Comparison of ENCODE assay signal across 30 cellular contexts in genomic region chr13:78876915-78877549, GRCh38.
"Had no signal": no experiment of that assay in that cellular context is flagged by ENCODE, and none has a peak within 500 bp of the region (broad histone marks: within the 10 kb centered on the region; RNA-seq: fewer than 3 reads in every experiment).

No MANE protein-coding gene starts in this region.

- H3K9me3 ChIP-seq: MG63, Peyer's patch had no signal

- H3K4me3 Mint-ChIP-seq: activated B cell treated with CpG ODN at 0.5 μM for 24 hours; activated CD4-positive, alpha-beta memory T cell treated with anti-CD3 and anti-CD28 coated beads for 36 hours; activated naive CD4-positive, alpha-beta T cell treated with anti-CD3 and anti-CD28 coated beads for 36 hours; activated T-cell treated with anti-CD3 and anti-CD28 coated beads, Interleukin-2, amount 50 U/mL, for 4 hours; activated T-helper 1 cell treated with anti-CD3 and anti-CD28 coated beads, Interleukin-12 subunit alpha, Interleukin-12 subunit beta, Interleukin-2, Interleukin-4 antibody, amounts not matched to agents 30 ng/mL and 10 ng/mL and 1 ng/mL, durations not matched to agents 14 hours and 24 hours and 36 hours; central memory CD8-positive, alpha-beta T cell had no signal

- H3K9me3 Mint-ChIP-seq: activated CD4-positive, alpha-beta memory T cell treated with anti-CD3 and anti-CD28 coated beads for 36 hours; activated naive CD4-positive, alpha-beta T cell treated with anti-CD3 and anti-CD28 coated beads, Interleukin-2, amount 50 U/mL, for 72 hours; activated T-cell treated with anti-CD3 and anti-CD28 coated beads, Interleukin-2, amount 50 U/mL, for 4 hours; activated T-helper 1 cell treated with anti-CD3 and anti-CD28 coated beads, Interleukin-12 subunit alpha, Interleukin-12 subunit beta, Interleukin-2, Interleukin-4 antibody, amounts not matched to agents 30 ng/mL and 10 ng/mL and 1 ng/mL, durations not matched to agents 14 hours and 24 hours and 36 hours; central memory CD8-positive, alpha-beta T cell had no signal

- H3K27ac Mint-ChIP-seq: activated B cell treated with CpG ODN at 0.5 μM for 24 hours; activated CD4-positive, alpha-beta memory T cell treated with anti-CD3 and anti-CD28 coated beads for 36 hours; activated naive CD4-positive, alpha-beta T cell treated with anti-CD3 and anti-CD28 coated beads for 36 hours; activated naive CD4-positive, alpha-beta T cell treated with anti-CD3 and anti-CD28 coated beads, Interleukin-2, amount 50 U/mL, for 72 hours; activated T-helper 1 cell treated with anti-CD3 and anti-CD28 coated beads, Interleukin-12 subunit alpha, Interleukin-12 subunit beta, Interleukin-2, Interleukin-4 antibody, amounts not matched to agents 30 ng/mL and 10 ng/mL and 1 ng/mL, durations not matched to agents 14 hours and 24 hours and 36 hours; IgD-negative memory B cell had no signal

- H3K4me1 ChIP-seq: Peyer's patch had no signal

- H3K36me3 Mint-ChIP-seq: activated CD4-positive, alpha-beta memory T cell treated with anti-CD3 and anti-CD28 coated beads for 36 hours; activated naive CD4-positive, alpha-beta T cell treated with anti-CD3 and anti-CD28 coated beads, Interleukin-2, amount 50 U/mL, for 72 hours; IgD-negative memory B cell had no signal

- ATAC-seq: activated T-cell treated with anti-CD3 and anti-CD28 coated beads, Interleukin-2, amount 50 U/mL, for 4 hours; PC-3 had no signal

- H3K27me3 Mint-ChIP-seq: activated B cell treated with CpG ODN at 0.5 μM for 24 hours; activated CD4-positive, alpha-beta memory T cell treated with anti-CD3 and anti-CD28 coated beads for 36 hours; IgD-negative memory B cell had no signal

- DNase-seq: activated B cell treated with CpG ODN at 0.5 μM for 24 hours; activated CD4-positive, alpha-beta T cell treated with anti-CD3 and anti-CD28 coated beads for 4 hours; activated CD4-positive, alpha-beta T cell treated with anti-CD3 and anti-CD28 coated beads, Interleukin-2, amount 50 U/mL, for 1 hour; activated CD4-positive, CD25-positive, alpha-beta regulatory T cell treated with anti-CD3 and anti-CD28 coated beads, Interleukin-2, amount 50 U/mL, for 72 hours; activated CD8-positive, alpha-beta memory T cell treated with anti-CD3 and anti-CD28 coated beads, Interleukin-2, amount 50 U/mL, for 4 hours; activated gamma-delta T cell treated with Interleukin-2 at 50 U/mL for 16 hours; activated T-cell treated with anti-CD3 and anti-CD28 coated beads for 4 hours; activated T-cell treated with anti-CD3 and anti-CD28 coated beads, Interleukin-2, amount 50 U/mL, for 4 hours; amniotic stem cell; brain microvascular endothelial cell; KBM-7; NCI-H1048; NCI-H1105 treated with DMSO at 0.1 percent for 48 hours; NCI-H1930; NCI-H226; NCI-H446 treated with DMSO at 0.1 percent for 48 hours; NK-92 treated with Interleukin-12 subunit alpha and Interleukin-12 subunit beta, amount 100 ng/mL, for 24 hours; Peyer's patch; SW 1271; T-helper 1 cell; T-helper 9 cell had no signal

- H3K36me3 ChIP-seq: brain microvascular endothelial cell, MG63, Peyer's patch had no signal

- H3K4me3 ChIP-seq: MG63, Peyer's patch had no signal

- H3K4me1 Mint-ChIP-seq: activated B cell treated with CpG ODN at 0.5 μM for 24 hours; central memory CD8-positive, alpha-beta T cell had no signal

- H3K27ac ChIP-seq: brain microvascular endothelial cell, Peyer's patch, VCaP had no signal

- H3K27me3 ChIP-seq: brain microvascular endothelial cell, MG63, Peyer's patch had no signal
